In genomic region chr13:94549241-94550029, GRCh38 we compare ENCODE assay signal across 1 cellular context.
A peak's percentile ranks its signal among the peaks of the same experiment; 100 is the strongest.
TF ChIP-seq lines count a peak whose summit lies in the region.

No MANE protein-coding gene starts in this region.

TF ChIP-seq in K562, 482 proteins besides CTCF, POLR2A, EP300 and RAD21 (continued from another document and continues in another):
- TF ChIP-seq KDM5B (IDR thresholded peaks at IDR 0.05; ENCODE audit: insufficient replicate concordance, low read depth, low read length) (peak; percentile 58), ZEB2 (IDR thresholded peaks at IDR 0.05) (peak; percentile 23; the same call in 1 of the 2 replicates), ATF1 (CRISPR knock-in tag; IDR thresholded peaks at IDR 0.05) (no peak), ATF1 (tag; IDR thresholded peaks at IDR 0.05) (peak; percentile 56), RFX5 (IDR thresholded peaks at IDR 0.05; ENCODE audit: low read depth, low read length) (peak; percentile 55; the same call in 1 of the 2 replicates), NFIC (IDR thresholded peaks at IDR 0.05) (peak; percentile 62), ZNF354B (CRISPR knock-in tag; IDR thresholded peaks at IDR 0.05) (no peak), NFE2L1 (tag; IDR thresholded peaks at IDR 0.05; ENCODE audit: borderline replicate concordance, low read depth) (no peak), CBX5 (IDR thresholded peaks at IDR 0.05; ENCODE audit: borderline replicate concordance, low read depth) (no peak), CREB3L1 (IDR thresholded peaks at IDR 0.05; ENCODE audit: borderline replicate concordance, low read depth) (peak; percentile 50; the same call in 1 of the 2 replicates), PRDM10 (IDR thresholded peaks at IDR 0.05; ENCODE audit: partially characterized antibody) (peak; percentile 95), AFF1 (IDR thresholded peaks at IDR 0.05; ENCODE audit: low read depth in 1 of 2, partially characterized antibody in 2 of 2) (peak in 1 of 2 experiments; percentile 71), ZFX (CRISPR knock-in tag; IDR thresholded peaks at IDR 0.05) (peak; percentile 37; the same call in 1 of the 2 replicates), BHLHE40 (IDR thresholded peaks at IDR 0.05; ENCODE audit: low read length) (peak; percentile 88), ZNF212 (CRISPR knock-in tag; IDR thresholded peaks at IDR 0.05) (no peak), ATF7 (IDR thresholded peaks at IDR 0.05) (peak; percentile 81), SMAD4 (CRISPR knock-in tag; conservative IDR thresholded peaks at IDR 0.05) (peak; percentile 59; the same call in 1 of the 2 replicates), GABPA (tag; conservative IDR thresholded peaks at IDR 0.05; ENCODE audit: low read depth) (peak; percentile 60), DACH1 (IDR thresholded peaks at IDR 0.05; ENCODE audit: partially characterized antibody) (no peak), CREBBP (IDR thresholded peaks at IDR 0.05; ENCODE audit: low read depth, low read length) (no peak), TEAD1 (CRISPR knock-in tag; IDR thresholded peaks at IDR 0.05) (peak in 1 of 2 experiments; percentile 28; a peak in 1 of 4 replicates), MLLT1 (IDR thresholded peaks at IDR 0.05) (no peak), HMG20B (CRISPR knock-in tag; IDR thresholded peaks at IDR 0.05) (peak; percentile 32; the same call in 1 of the 2 replicates), CTCFL (IDR thresholded peaks at IDR 0.05; ENCODE audit: borderline replicate concordance, insufficient read depth, low read depth, low read length, poor library complexity, severe bottlenecking) (no peak), XRCC5 (IDR thresholded peaks at IDR 0.05; ENCODE audit: low read depth, low read length) (peak; percentile 21), POLR2G (IDR thresholded peaks at IDR 0.05; ENCODE audit: low read depth, low read length) (peak; percentile 83), NUFIP1 (IDR thresholded peaks at IDR 0.05; ENCODE audit: partially characterized antibody) (no peak), PTBP1 (IDR thresholded peaks at IDR 0.05; ENCODE audit: low read depth, low read length) (0 out of 2 replicates have a peak, but pooled peaks have one; percentile 54), ARID1B (IDR thresholded peaks at IDR 0.05) (no peak), SMARCB1 (IDR thresholded peaks at IDR 0.05; ENCODE audit: insufficient read length, low read depth) (no peak), NFYB (IDR thresholded peaks at IDR 0.05; ENCODE audit: extremely low read depth, insufficient read length) (no peak), MYC (IDR thresholded peaks at IDR 0.05; ENCODE audit: low read depth, low read length) (no peak), MYC (CRISPR knock-in tag; IDR thresholded peaks at IDR 0.05; ENCODE audit: borderline replicate concordance, low read depth) (no peak), MNT (conservative IDR thresholded peaks at IDR 0.05) (peak in 1 of 2 experiments; percentile 55; a peak in 2 of 4 replicates), ZBTB9 (CRISPR knock-in tag; IDR thresholded peaks at IDR 0.05) (no peak), RFX7 (CRISPR knock-in tag; IDR thresholded peaks at IDR 0.05) (no peak), MEIS2 (IDR thresholded peaks at IDR 0.05; ENCODE audit: partially characterized antibody) (peak; percentile 66), ZNF384 (IDR thresholded peaks at IDR 0.05; ENCODE audit: low read depth, low read length) (no peak)
- TF ChIP-seq, protein P1, sequence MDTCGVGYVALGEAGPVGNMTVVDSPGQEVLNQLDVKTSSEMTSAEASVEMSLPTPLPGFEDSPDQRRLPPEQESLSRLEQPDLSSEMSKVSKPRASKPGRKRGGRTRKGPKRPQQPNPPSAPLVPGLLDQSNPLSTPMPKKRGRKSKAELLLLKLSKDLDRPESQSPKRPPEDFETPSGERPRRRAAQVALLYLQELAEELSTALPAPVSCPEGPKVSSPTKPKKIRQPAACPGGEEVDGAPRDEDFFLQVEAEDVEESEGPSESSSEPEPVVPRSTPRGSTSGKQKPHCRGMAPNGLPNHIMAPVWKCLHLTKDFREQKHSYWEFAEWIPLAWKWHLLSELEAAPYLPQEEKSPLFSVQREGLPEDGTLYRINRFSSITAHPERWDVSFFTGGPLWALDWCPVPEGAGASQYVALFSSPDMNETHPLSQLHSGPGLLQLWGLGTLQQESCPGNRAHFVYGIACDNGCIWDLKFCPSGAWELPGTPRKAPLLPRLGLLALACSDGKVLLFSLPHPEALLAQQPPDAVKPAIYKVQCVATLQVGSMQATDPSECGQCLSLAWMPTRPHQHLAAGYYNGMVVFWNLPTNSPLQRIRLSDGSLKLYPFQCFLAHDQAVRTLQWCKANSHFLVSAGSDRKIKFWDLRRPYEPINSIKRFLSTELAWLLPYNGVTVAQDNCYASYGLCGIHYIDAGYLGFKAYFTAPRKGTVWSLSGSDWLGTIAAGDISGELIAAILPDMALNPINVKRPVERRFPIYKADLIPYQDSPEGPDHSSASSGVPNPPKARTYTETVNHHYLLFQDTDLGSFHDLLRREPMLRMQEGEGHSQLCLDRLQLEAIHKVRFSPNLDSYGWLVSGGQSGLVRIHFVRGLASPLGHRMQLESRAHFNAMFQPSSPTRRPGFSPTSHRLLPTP (IDR thresholded peaks at IDR 0.05; ENCODE audit: borderline replicate concordance, extremely low read depth, insufficient read length) = peak; percentile 69
- TF ChIP-seq, protein P2, sequence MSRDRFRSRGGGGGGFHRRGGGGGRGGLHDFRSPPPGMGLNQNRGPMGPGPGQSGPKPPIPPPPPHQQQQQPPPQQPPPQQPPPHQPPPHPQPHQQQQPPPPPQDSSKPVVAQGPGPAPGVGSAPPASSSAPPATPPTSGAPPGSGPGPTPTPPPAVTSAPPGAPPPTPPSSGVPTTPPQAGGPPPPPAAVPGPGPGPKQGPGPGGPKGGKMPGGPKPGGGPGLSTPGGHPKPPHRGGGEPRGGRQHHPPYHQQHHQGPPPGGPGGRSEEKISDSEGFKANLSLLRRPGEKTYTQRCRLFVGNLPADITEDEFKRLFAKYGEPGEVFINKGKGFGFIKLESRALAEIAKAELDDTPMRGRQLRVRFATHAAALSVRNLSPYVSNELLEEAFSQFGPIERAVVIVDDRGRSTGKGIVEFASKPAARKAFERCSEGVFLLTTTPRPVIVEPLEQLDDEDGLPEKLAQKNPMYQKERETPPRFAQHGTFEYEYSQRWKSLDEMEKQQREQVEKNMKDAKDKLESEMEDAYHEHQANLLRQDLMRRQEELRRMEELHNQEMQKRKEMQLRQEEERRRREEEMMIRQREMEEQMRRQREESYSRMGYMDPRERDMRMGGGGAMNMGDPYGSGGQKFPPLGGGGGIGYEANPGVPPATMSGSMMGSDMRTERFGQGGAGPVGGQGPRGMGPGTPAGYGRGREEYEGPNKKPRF (IDR thresholded peaks at IDR 0.05; ENCODE audit: low read depth, low read length) = no peak
